In the genomic region with DNA sequence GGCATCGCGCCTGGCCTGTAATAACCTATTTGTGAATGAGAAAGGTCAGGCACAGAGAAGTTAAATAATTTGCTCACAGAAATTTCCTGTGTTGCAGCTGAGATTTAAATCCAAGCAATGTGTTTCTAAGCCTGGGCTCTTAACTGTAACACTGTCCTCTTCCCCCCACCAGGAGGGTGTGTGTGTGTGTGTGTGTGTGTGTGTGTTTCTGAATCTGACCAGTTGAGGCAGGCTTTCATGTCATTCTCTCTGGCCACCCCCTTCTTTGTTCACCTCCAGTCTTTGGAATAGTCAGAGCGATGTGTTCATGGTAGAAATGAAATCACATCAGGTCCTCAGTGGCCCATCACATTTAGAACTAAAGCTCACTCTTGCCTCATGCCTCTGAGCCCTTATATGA, we compare ENCODE assay signal across 22 cellular contexts.
A peak's percentile ranks its signal among the peaks of the same experiment; 100 is the strongest.
DNase-seq lines count a peak whose midpoint lies in the region; ATAC-seq and TF ChIP-seq lines count a peak whose summit lies in the region.
"Had no signal": no experiment of that assay in that cellular context is flagged by ENCODE, and none has a peak within 500 bp of the region (broad histone marks: within the 10 kb centered on the region; RNA-seq: fewer than 3 reads in every experiment).

No MANE protein-coding gene starts in this region.

- no peak for TF ChIP-seq POLR2A in lower leg skin (IDR thresholded peaks at IDR 0.05)

- no peak overlapping the region for H2BK120ac ChIP-seq in H9 (ENCODE audit: low read depth, low read length, poor library complexity, severe bottlenecking)
- no peak overlapping the region for H2BK120ac ChIP-seq in trophoblast cell (ENCODE audit: insufficient read depth, low read length, poor library complexity)

- H2AK5ac ChIP-seq in H9 (ENCODE audit: insufficient read length, low read length) = no peak overlapping the region
- no peak overlapping the region for H2AK5ac ChIP-seq in trophoblast cell (ENCODE audit: low read length)

- H3K79me2 ChIP-seq in H9 (ENCODE audit: insufficient read depth, low read length) = peaks cover 1% of the 10 kb centered on the region; the same call in 1 of the 2 replicates
- H3K79me2 ChIP-seq in trophoblast cell (ENCODE audit: control insufficient read depth, insufficient read depth, low read length, poor library complexity) = no peaks in the 10 kb centered on the region

- no peak overlapping the region for H3K4me2 ChIP-seq in H9 (ENCODE audit: insufficient read depth, insufficient read length, low read length)
- H3K4me2 ChIP-seq in trophoblast cell (ENCODE audit: low read length) = no peak overlapping the region

- no peak overlapping the region for H3K56ac ChIP-seq in H9 (ENCODE audit: insufficient read length, low read depth, low read length)

- H3T11ph ChIP-seq in H9 (ENCODE audit: low read length) = no peak overlapping the region

- H4K20me1 ChIP-seq in H9 (ENCODE audit: control insufficient read depth, insufficient read depth, insufficient read length) = no peaks in the 10 kb centered on the region

- H2BK20ac ChIP-seq in H9 (ENCODE audit: low read depth, low read length, poor library complexity, severe bottlenecking) = no peak overlapping the region

- H3K4me1 Mint-ChIP-seq in H9 = peaks cover 0 to 3% of the 10 kb centered on the region in 2 experiments; a peak in 2 of 4 replicates
- H3K4me1 Mint-ChIP-seq: central memory CD8-positive, alpha-beta T cell had no signal

- no peaks in the 10 kb centered on the region for H3K36me3 ChIP-seq in trophoblast cell (ENCODE audit: control insufficient read depth in 1 of 2, insufficient read depth in 2 of 2, low read length in 2 of 2)
- H3K36me3 ChIP-seq: esophagus squamous epithelium, left ventricle myocardium inferior, transverse colon had no signal

- no peak overlapping the region for H3K27ac ChIP-seq in H9 (ENCODE audit: insufficient read length, low read depth, low read length)
- H3K27ac ChIP-seq in VCaP = peak overlapping the region; percentile 5; the same call in 1 of the 2 replicates
- no peak overlapping the region for H3K27ac ChIP-seq in trophoblast cell (ENCODE audit: low read depth, low read length)
- H3K27ac ChIP-seq: esophagus squamous epithelium, left ventricle myocardium inferior, transverse colon had no signal

- H4K91ac ChIP-seq in H9 (ENCODE audit: insufficient read length, low read depth, low read length) (no peak overlapping the region), trophoblast cell (ENCODE audit: low read depth, low read length) (peak overlapping the region; percentile 9)

- H2BK12ac ChIP-seq in H9 (ENCODE audit: insufficient read length, low read depth, low read length) (no peak overlapping the region), trophoblast cell (ENCODE audit: low read length) (no peak overlapping the region)

- no peaks in the 10 kb centered on the region for H3K9me3 Mint-ChIP-seq in H9
- H3K9me3 Mint-ChIP-seq: activated T-cell treated with anti-CD3 and anti-CD28 coated beads, Interleukin-2, amount 50 U/mL, for 4 hours; central memory CD8-positive, alpha-beta T cell; stimulated activated naive CD8-positive, alpha-beta T cell treated with anti-CD3 and anti-CD28 coated beads, Interleukin-15, amount 100 ng/mL, for 72 hours had no signal

- no CpG with 5 or more reads among the region's 3 CpGs for WGBS in H9 (ENCODE audit: extremely low coverage, insufficient read length, low lambda C conversion rate)
- no CpG with 5 or more reads among the region's 3 CpGs for WGBS in trophoblast cell (ENCODE audit: extremely low coverage, insufficient coverage, insufficient read length)
- WGBS in lower leg skin, 2 donors = 97 to 100% methylated on average over 3 of the region's 3 CpGs

- intact Hi-C loops in lower leg skin (cut with DNase I; ENCODE audit: low total_unique reads) = no loop called here

- peaks cover 0 to 7% (median 0%) of the 10 kb centered on the region in 3 experiments; a peak in 3 of 7 replicates for H3K36me3 Mint-ChIP-seq in H9 (ENCODE audit: insufficient read depth in 1 of 3, low read depth in 3 of 3)

- no peak overlapping the region for H2BK15ac ChIP-seq in H9 (ENCODE audit: low read depth, low read length)

- H4K12ac ChIP-seq in trophoblast cell (ENCODE audit: low read depth, low read length) = no peak overlapping the region

- peaks cover 3% of the 10 kb centered on the region for H3K79me1 ChIP-seq in H9 (ENCODE audit: insufficient read depth, low read depth, low read length, poor library complexity, severe bottlenecking)
- no peaks in the 10 kb centered on the region for H3K79me1 ChIP-seq in trophoblast cell (ENCODE audit: low read length)

- no peaks in the 10 kb centered on the region for H3K27me3 ChIP-seq in H9 (ENCODE audit: insufficient read depth, low read length)
- no peaks in the 10 kb centered on the region for H3K27me3 ChIP-seq in trophoblast cell (ENCODE audit: insufficient read depth, low read length)
- H3K27me3 ChIP-seq: esophagus squamous epithelium, transverse colon had no signal

- H3K18ac ChIP-seq in H9 (ENCODE audit: insufficient read length, low read depth, low read length) = no peak overlapping the region
- H3K18ac ChIP-seq in trophoblast cell (ENCODE audit: low read length) = no peak overlapping the region

- no peak overlapping the region for H3K14ac ChIP-seq in H9 (ENCODE audit: insufficient read depth, low read length)
- no peak overlapping the region for H3K14ac ChIP-seq in trophoblast cell (ENCODE audit: low read length)

- peak; percentile 23; the same call in 1 of the 3 replicates for TF ChIP-seq CTCF in H9 (conservative IDR thresholded peaks at IDR 0.05)
- no peak for TF ChIP-seq CTCF in VCaP (conservative IDR thresholded peaks at IDR 0.05)
- TF ChIP-seq CTCF in fibroblast of mammary gland (conservative IDR thresholded peaks at IDR 0.05; ENCODE audit: control insufficient read depth, insufficient read depth, low read depth, low read length) = no peak
- no peak for TF ChIP-seq CTCF in lower leg skin (IDR thresholded peaks at IDR 0.05)

- ATAC-seq in esophagus mucosa = no peak
- ATAC-seq: activated CD4-positive, CD25-positive, alpha-beta regulatory T cell treated with anti-CD3 and anti-CD28 coated beads, Interleukin-2, amount 50 U/mL, for 24 hours; activated T-cell treated with anti-CD3 and anti-CD28 coated beads, Interleukin-2, amount 50 U/mL, for 4 hours; SK-N-SH treated with all-trans-retinoic acid at 6 μM for 48 hours; stimulated activated naive CD8-positive, alpha-beta T cell treated with anti-CD3 and anti-CD28 coated beads, Interleukin-15, amount 100 ng/mL, for 72 hours had no signal

- no peaks in the 10 kb centered on the region for H3K23me2 ChIP-seq in H9 (ENCODE audit: insufficient read length, low read depth, low read length, poor library complexity, severe bottlenecking)

- H4K8ac ChIP-seq in H9 (replicated peaks; ENCODE audit: insufficient read length, low read depth, low read length) (no peak overlapping the region), trophoblast cell (ENCODE audit: low read depth, low read length) (no peak overlapping the region)

- H3K27ac Mint-ChIP-seq in H9 = peak overlapping the region in 1 of 3 experiments; percentile 23; a peak in 2 of 7 replicates

- no peak overlapping the region for H2BK5ac ChIP-seq in H9 (ENCODE audit: insufficient read length, low read length)
- no peak overlapping the region for H2BK5ac ChIP-seq in trophoblast cell (ENCODE audit: low read depth, low read length, poor library complexity)

- H3K4me1 ChIP-seq in H9 (ENCODE audit: insufficient read depth, low read length) (no peaks in the 10 kb centered on the region), trophoblast cell (ENCODE audit: control insufficient read depth in 1 of 2, insufficient read depth in 2 of 2, low read length in 2 of 2) (no peaks in the 10 kb centered on the region)
- H3K4me1 ChIP-seq: left ventricle myocardium inferior had no signal

- H3K9ac ChIP-seq in H9 (ENCODE audit: extremely low read depth, insufficient read length, low read length) = no peak overlapping the region
- H3K9ac ChIP-seq in trophoblast cell (ENCODE audit: low read length) = no peak overlapping the region

- no peak overlapping the region for H4K5ac ChIP-seq in H9 (ENCODE audit: insufficient read length, low read depth, low read length)

- H3K23ac ChIP-seq in H9 (ENCODE audit: insufficient read length, low read depth, low read length) (no peak overlapping the region), trophoblast cell (ENCODE audit: low read length) (no peak overlapping the region)

- H2AFZ ChIP-seq in H9 (ENCODE audit: low read length) = no peak overlapping the region
- H2AFZ ChIP-seq in trophoblast cell (ENCODE audit: insufficient read depth, low read length, poor library complexity) = no peak overlapping the region

- DNase-seq in H9 (no peak), fibroblast of mammary gland (ENCODE audit: low read depth) (peak; percentile 6), trophoblast cell (no peak), NCI-H774 (lab: John Stamatoyannopoulos, UW) (no peak), lower leg skin (ENCODE audit: low spot score in 2 of 2) (no peak)
- DNase-seq: activated naive CD4-positive, alpha-beta T cell treated with Interleukin-2 at 50 U/mL for 16 hours; activated T-cell treated with anti-CD3 and anti-CD28 coated beads, Interleukin-2, amount 50 U/mL, for 4 hours; effector CD4-positive, alpha-beta T cell; esophagus squamous epithelium; Karpas-422; left ventricle myocardium inferior; NCI-H1105; NCI-H2081; occipital lobe; stimulated activated CD4-positive, alpha-beta T cell treated with anti-CD3 and anti-CD28 coated beads, Interleukin-4, amount 100 ng/mL, for 4 hours; stimulated activated naive CD8-positive, alpha-beta T cell treated with anti-CD3 and anti-CD28 coated beads, Interleukin-15, amount 100 ng/mL, for 72 hours; transverse colon had no signal

- H3K9me3 ChIP-seq in H9 (ENCODE audit: control insufficient read depth, low read depth, low read length) (no peaks in the 10 kb centered on the region), trophoblast cell (ENCODE audit: insufficient read depth, low read depth, low read length) (peaks cover 1% of the 10 kb centered on the region)
- H3K9me3 ChIP-seq: esophagus squamous epithelium, left ventricle myocardium inferior, transverse colon had no signal

- H3K4me3 ChIP-seq in fibroblast of mammary gland (ENCODE audit: control insufficient read depth, low read depth, low read length) (no peak overlapping the region), trophoblast cell (ENCODE audit: low read depth, low read length) (no peak overlapping the region), lower leg skin (ENCODE audit: low read depth, poor library complexity, severe bottlenecking) (no peak overlapping the region)
- H3K4me3 ChIP-seq: esophagus squamous epithelium, left ventricle myocardium inferior, transverse colon had no signal

- H3K4ac ChIP-seq in H9 (ENCODE audit: low read depth, low read length) (no peak overlapping the region), trophoblast cell (ENCODE audit: low read depth, low read length) (no peak overlapping the region)

- H3K27me3 Mint-ChIP-seq in H9 (ENCODE audit: low read depth) = no peaks in the 10 kb centered on the region
- H3K27me3 Mint-ChIP-seq: stimulated activated naive CD8-positive, alpha-beta T cell treated with anti-CD3 and anti-CD28 coated beads, Interleukin-15, amount 100 ng/mL, for 72 hours had no signal

- H3K4me3 Mint-ChIP-seq in H9 = no peak overlapping the region
- H3K4me3 Mint-ChIP-seq: activated T-cell treated with anti-CD3 and anti-CD28 coated beads, Interleukin-2, amount 50 U/mL, for 4 hours; central memory CD8-positive, alpha-beta T cell; stimulated activated naive CD8-positive, alpha-beta T cell treated with anti-CD3 and anti-CD28 coated beads, Interleukin-15, amount 100 ng/mL, for 72 hours had no signal
